In the genomic region with DNA sequence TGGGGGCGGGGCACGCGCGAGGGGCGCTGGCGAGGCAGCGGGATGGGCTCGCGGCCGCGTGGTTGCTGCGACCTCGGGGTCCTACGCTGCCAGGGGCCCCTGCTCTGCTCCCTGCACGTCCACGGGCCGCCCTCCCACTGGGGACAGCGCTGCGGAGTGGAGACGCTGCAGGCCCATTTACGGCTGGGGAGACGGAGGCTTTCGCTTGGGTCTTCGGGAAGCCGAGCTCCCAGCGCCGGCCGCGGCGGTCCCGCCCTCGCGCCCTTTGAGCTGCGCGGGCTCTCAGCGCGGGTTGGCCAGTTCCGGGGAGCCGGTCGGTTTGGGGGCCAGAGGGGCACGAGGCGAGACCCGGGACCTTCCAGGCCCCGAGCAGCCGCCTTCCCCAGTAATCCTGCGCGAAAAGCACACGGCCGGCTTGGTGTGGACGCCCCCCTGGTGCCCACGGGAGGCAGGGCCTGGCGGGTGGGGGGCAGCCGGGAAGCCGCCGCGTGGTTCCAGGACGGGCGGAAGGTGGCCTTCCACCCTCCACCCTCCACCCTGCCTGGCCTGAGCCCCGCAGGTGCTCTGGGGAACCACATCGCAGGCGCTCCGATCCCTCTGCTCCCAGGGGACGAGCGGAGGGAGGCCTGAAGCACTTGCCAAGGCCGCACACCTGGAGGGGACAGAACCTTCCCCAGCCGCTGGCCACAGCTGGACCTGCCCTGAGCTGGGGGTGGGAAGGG, we compare ENCODE assay signal across 8 cellular contexts. TPM values are rescaled to one million over a fixed set of nuclear protein-coding genes. Genes with fewer than 3 reads are reported as not detected.
DNase-seq lines count a peak whose midpoint lies in the region; ATAC-seq and TF ChIP-seq lines count a peak whose summit lies in the region.

No MANE protein-coding gene starts in this region.

- no peak for DNase-seq in T-helper 1 cell
- peak; percentile 76 for DNase-seq in HuH-7 (ENCODE audit: low spot score)
- no peak for DNase-seq in activated CD8-positive, alpha-beta T cell treated with anti-CD3 and anti-CD28 coated beads, Interleukin-2, amount 10 ng/mL, durations not matched to agents 7 days and 5 days
- DNase-seq in foreskin fibroblast = peak; percentile 36 to 79
- no peak for DNase-seq in progenitor cell of endocrine pancreas (ENCODE audit: low spot score, unreplicated experiment)
- DNase-seq in DMS79 (lab: John Stamatoyannopoulos, UW) = no peak

- peak; percentile 15 for ATAC-seq in GM21576 (IDR thresholded peaks at IDR 0.05; ENCODE audit: unreplicated experiment)
- peak; percentile 41 for ATAC-seq in activated CD8-positive, alpha-beta T cell treated with anti-CD3 and anti-CD28 coated beads, Interleukin-2, amount 10 ng/mL, durations not matched to agents 7 days and 5 days

- POLR2A ChIA-PET in activated CD8-positive, alpha-beta T cell treated with anti-CD3 and anti-CD28 coated beads, Interleukin-2, amount 10 ng/mL, durations not matched to agents 7 days and 5 days (lab: Charles Lee) = interaction anchor here (1.0 to 1.9 kb wide), 6 partner anchors 21 to 223 kb away, joined by 3 to 13 read pairs (median 7); partner anchors contain the start of genes MORN1, PANK4 and RER1

- CTCF ChIA-PET in activated CD8-positive, alpha-beta T cell treated with anti-CD3 and anti-CD28 coated beads, Interleukin-2, amount 10 ng/mL, durations not matched to agents 7 days and 5 days (lab: Charles Lee) = interaction anchor here (0.6 to 1.8 kb wide), 8 partner anchors 17 to 1225 kb away, joined by 3 to 11 read pairs (median 4); partner anchors contain the start of genes FAAP20 and PANK4

- TF ChIP-seq CTCF in foreskin fibroblast (IDR thresholded peaks at IDR 0.05; ENCODE audit: low read depth, low read length) = no peak
- no peak for TF ChIP-seq CTCF in progenitor cell of endocrine pancreas (IDR thresholded peaks at IDR 0.05; ENCODE audit: unreplicated experiment)

- no peaks in the 10 kb centered on the region for H3K9me3 Mint-ChIP-seq in T-helper 1 cell treated with Interleukin-12 subunit alpha and Interleukin-12 subunit beta and Interleukin-4 antibody, amounts not matched to agents 30 μg/mL and 1 μg/mL, for 36 hours
- no peaks in the 10 kb centered on the region for H3K9me3 Mint-ChIP-seq in activated CD8-positive, alpha-beta T cell treated with anti-CD3 and anti-CD28 coated beads, Interleukin-2, amount 10 ng/mL, durations not matched to agents 7 days and 5 days (ENCODE audit: insufficient read depth)
- H3K9me3 Mint-ChIP-seq in progenitor cell of endocrine pancreas (ENCODE audit: low read depth) = no peaks in the 10 kb centered on the region

- H3K4me3 ChIP-seq in foreskin fibroblast (ENCODE audit: low read depth in 1 of 2, low read length in 2 of 2) = peak overlapping the region; percentile 66 to 80

- peak overlapping the region; percentile 69 for H3K4me3 Mint-ChIP-seq in T-helper 1 cell treated with Interleukin-12 subunit alpha and Interleukin-12 subunit beta and Interleukin-4 antibody, amounts not matched to agents 30 μg/mL and 1 μg/mL, for 36 hours
- peak overlapping the region; percentile 88 for H3K4me3 Mint-ChIP-seq in activated CD8-positive, alpha-beta T cell treated with anti-CD3 and anti-CD28 coated beads, Interleukin-2, amount 10 ng/mL, durations not matched to agents 7 days and 5 days
- H3K4me3 Mint-ChIP-seq in progenitor cell of endocrine pancreas (ENCODE audit: low read depth) = peak overlapping the region; percentile 44

- H3K4me1 Mint-ChIP-seq in T-helper 1 cell treated with Interleukin-12 subunit alpha and Interleukin-12 subunit beta and Interleukin-4 antibody, amounts not matched to agents 30 μg/mL and 1 μg/mL, for 36 hours (ENCODE audit: low read depth) = peaks cover 28% of the 10 kb centered on the region
- H3K4me1 Mint-ChIP-seq in activated CD8-positive, alpha-beta T cell treated with anti-CD3 and anti-CD28 coated beads, Interleukin-2, amount 10 ng/mL, durations not matched to agents 7 days and 5 days (ENCODE audit: low read depth) = peaks cover 45% of the 10 kb centered on the region
- peaks cover 9% of the 10 kb centered on the region for H3K4me1 Mint-ChIP-seq in progenitor cell of endocrine pancreas (ENCODE audit: low read depth)

- no peaks in the 10 kb centered on the region for H3K27me3 Mint-ChIP-seq in T-helper 1 cell treated with Interleukin-12 subunit alpha and Interleukin-12 subunit beta and Interleukin-4 antibody, amounts not matched to agents 30 μg/mL and 1 μg/mL, for 36 hours (ENCODE audit: low read depth)
- H3K27me3 Mint-ChIP-seq in activated CD8-positive, alpha-beta T cell treated with anti-CD3 and anti-CD28 coated beads, Interleukin-2, amount 10 ng/mL, durations not matched to agents 7 days and 5 days (ENCODE audit: low read depth) = no peaks in the 10 kb centered on the region
- H3K27me3 Mint-ChIP-seq in progenitor cell of endocrine pancreas = peaks cover 19% of the 10 kb centered on the region

- H3K27ac Mint-ChIP-seq in T-helper 1 cell treated with Interleukin-12 subunit alpha and Interleukin-12 subunit beta and Interleukin-4 antibody, amounts not matched to agents 30 μg/mL and 1 μg/mL, for 36 hours = no peak overlapping the region
- peak overlapping the region; percentile 94 for H3K27ac Mint-ChIP-seq in activated CD8-positive, alpha-beta T cell treated with anti-CD3 and anti-CD28 coated beads, Interleukin-2, amount 10 ng/mL, durations not matched to agents 7 days and 5 days
- H3K27ac Mint-ChIP-seq in progenitor cell of endocrine pancreas = no peak overlapping the region

- H3K36me3 Mint-ChIP-seq in T-helper 1 cell treated with Interleukin-12 subunit alpha and Interleukin-12 subunit beta and Interleukin-4 antibody, amounts not matched to agents 30 μg/mL and 1 μg/mL, for 36 hours (ENCODE audit: low read depth) = peaks cover 2% of the 10 kb centered on the region
- peaks cover 11% of the 10 kb centered on the region for H3K36me3 Mint-ChIP-seq in activated CD8-positive, alpha-beta T cell treated with anti-CD3 and anti-CD28 coated beads, Interleukin-2, amount 10 ng/mL, durations not matched to agents 7 days and 5 days (ENCODE audit: low read depth)
- peaks cover 2% of the 10 kb centered on the region for H3K36me3 Mint-ChIP-seq in progenitor cell of endocrine pancreas (ENCODE audit: insufficient read depth)

RNA-seq across cellular contexts. Expression of gene PEX10, which starts 0.6 kb away (rescaled TPM):
- total RNA-seq in activated CD8-positive, alpha-beta T cell treated with anti-CD3 and anti-CD28 coated beads, Interleukin-2, amount 10 ng/mL, durations not matched to agents 7 days and 5 days = 10 to 100 TPM; 10.3 to 12.3 TPM
- 27.5 and 27.6 TPM in 2 replicates for total RNA-seq in progenitor cell of endocrine pancreas

RNA-seq across cellular contexts. Expression of gene RER1, which starts 21.3 kb away (rescaled TPM):
- 100 to 1,000 TPM; 148 to 151 TPM for total RNA-seq in activated CD8-positive, alpha-beta T cell treated with anti-CD3 and anti-CD28 coated beads, Interleukin-2, amount 10 ng/mL, durations not matched to agents 7 days and 5 days
- 93.6 and 99.3 TPM in 2 replicates for total RNA-seq in progenitor cell of endocrine pancreas

RNA-seq across cellular contexts. Expression of gene MORN1, which starts 21.6 kb away (rescaled TPM):
- total RNA-seq in activated CD8-positive, alpha-beta T cell treated with anti-CD3 and anti-CD28 coated beads, Interleukin-2, amount 10 ng/mL, durations not matched to agents 7 days and 5 days = 1 to 10 TPM; 6.2 to 7.9 TPM
- 34.0 and 35.3 TPM in 2 replicates for total RNA-seq in progenitor cell of endocrine pancreas

Comparison
In these comparisons a context has a peak if more than half of its experiments do, and no peak if none do; other contexts are left out.
1. DNase-seq: peak in HuH-7 (single experiment) and foreskin fibroblast (2 of 2); none in T-helper 1 cell (0 of 5), activated CD8-positive, alpha-beta T cell treated with anti-CD3 and anti-CD28 coated beads, Interleukin-2, amount 10 ng/mL, durations not matched to agents 7 days and 5 days (single experiment), progenitor cell of endocrine pancreas (single experiment) and DMS79 (single experiment).
2. Peak in every context shown above with its lines, with median percentiles within 50 percentile points of each other: H3K4me3 Mint-ChIP-seq.